ENCODE assay signal across 7 cellular contexts in the genomic region with DNA sequence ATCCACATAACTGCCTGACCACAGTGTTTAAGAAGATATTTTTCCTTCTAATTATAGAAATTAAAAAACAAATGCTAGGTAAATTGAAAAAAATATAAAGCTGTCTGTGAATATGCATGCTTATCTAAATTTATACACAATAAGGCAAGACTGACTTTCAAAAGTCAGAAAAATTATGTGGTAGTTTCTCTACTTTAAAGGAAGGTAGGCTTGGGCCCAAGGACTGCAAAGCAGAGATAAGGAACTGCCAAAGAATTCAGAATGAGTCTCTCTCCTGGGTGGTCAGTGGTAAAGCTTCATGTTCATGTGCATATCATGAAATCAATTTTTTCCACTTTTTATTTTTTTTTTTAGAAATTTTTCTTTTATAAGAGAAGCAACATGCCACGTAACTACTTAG.
"Had no signal": no experiment of that assay in that cellular context is flagged by ENCODE, and none has a peak within 500 bp of the region (broad histone marks: within the 10 kb centered on the region; RNA-seq: fewer than 3 reads in every experiment).

No MANE protein-coding gene starts in this region.

- ATAC-seq: GM23338 had no signal

- H3K4me2 ChIP-seq: GM23338 had no signal

- DNase-seq: H9, HCEC 1CT, IMR-90 had no signal

- FAIRE-seq: H1, H54, HTR-8/SVneo had no signal

- H3K4me3 ChIP-seq: GM23338 had no signal

- H2AFZ ChIP-seq: GM23338 had no signal
